In the genomic region with DNA sequence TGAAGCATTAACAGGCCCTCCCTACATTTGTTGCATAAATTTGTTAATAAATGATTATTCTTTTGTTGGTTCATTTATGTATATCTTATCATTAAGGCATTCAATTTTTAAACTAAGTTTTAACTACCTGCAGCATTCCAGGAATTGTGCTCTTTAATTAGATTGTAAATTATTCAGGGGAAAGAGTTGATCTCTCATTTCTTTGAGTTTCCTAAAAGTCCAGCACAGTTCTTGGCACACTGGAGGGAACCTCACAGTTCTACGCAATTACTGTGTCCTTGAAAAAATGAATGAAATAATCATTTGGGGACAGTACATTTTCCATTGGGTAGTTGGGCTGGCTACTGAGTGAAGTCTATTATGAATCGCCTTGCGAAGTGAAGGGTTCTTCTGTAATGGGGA, we compare ENCODE assay signal across 1 cellular context.
TF ChIP-seq lines count a peak whose summit lies in the region.

No MANE protein-coding gene starts in this region.

TF ChIP-seq in IMR-90, 13 proteins besides CTCF, POLR2A, EP300 and RAD21:
- TF ChIP-seq SMC3 (IDR thresholded peaks at IDR 0.05; ENCODE audit: low read depth, low read length) (no peak), CHD1 (IDR thresholded peaks at IDR 0.05; ENCODE audit: low read depth, low read length) (no peak), FOS (IDR thresholded peaks at IDR 0.05; ENCODE audit: low read depth, low read length) (no peak), USF2 (IDR thresholded peaks at IDR 0.05; ENCODE audit: low read depth, low read length) (no peak), RCOR1 (IDR thresholded peaks at IDR 0.05; ENCODE audit: insufficient replicate concordance, low read length) (no peak), CEBPB (IDR thresholded peaks at IDR 0.05; ENCODE audit: low read depth, low read length) (no peak), RFX5 (IDR thresholded peaks at IDR 0.05; ENCODE audit: low read depth, low read length) (no peak), BHLHE40 (IDR thresholded peaks at IDR 0.05; ENCODE audit: low read depth, low read length) (no peak), ELK1 (IDR thresholded peaks at IDR 0.05; ENCODE audit: borderline replicate concordance, low read depth, low read length) (no peak), MXI1 (IDR thresholded peaks at IDR 0.05; ENCODE audit: borderline replicate concordance, low read depth, low read length) (no peak), MAFK (IDR thresholded peaks at IDR 0.05; ENCODE audit: low read depth, low read length) (no peak), NFE2L2 (IDR thresholded peaks at IDR 0.05; ENCODE audit: low read depth, low read length) (no peak), MAZ (IDR thresholded peaks at IDR 0.05; ENCODE audit: borderline replicate concordance, low read depth, low read length) (no peak)
TF ChIP-seq in IMR-90: peak in this region for 0.
